Comparison of ENCODE assay signal across 1 cellular context in the genomic region with DNA sequence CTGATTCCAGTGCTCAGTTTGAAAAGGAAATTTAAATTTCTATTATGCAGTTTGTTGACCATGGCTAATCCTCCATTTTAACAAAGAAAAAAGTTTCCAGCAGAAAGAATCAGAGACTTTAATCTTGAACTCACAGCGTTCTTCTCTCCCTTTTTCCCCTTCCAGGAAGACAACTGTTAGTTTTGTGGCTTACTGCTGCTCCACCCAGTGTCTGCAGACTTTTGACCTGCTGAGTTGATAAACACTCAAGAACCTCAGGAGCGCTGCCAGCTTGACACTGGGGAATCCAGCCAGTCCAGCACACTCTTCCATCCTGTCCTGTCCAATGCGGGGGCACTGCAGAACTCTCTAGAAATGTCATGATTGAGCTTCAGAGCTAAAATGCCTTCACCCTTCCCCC.
TF ChIP-seq lines count a peak whose summit lies in the region.

No MANE protein-coding gene starts in this region.

TF ChIP-seq in K562, 482 proteins besides CTCF, POLR2A, EP300 and RAD21 (continued from another document):
- TF ChIP-seq, protein P1, sequence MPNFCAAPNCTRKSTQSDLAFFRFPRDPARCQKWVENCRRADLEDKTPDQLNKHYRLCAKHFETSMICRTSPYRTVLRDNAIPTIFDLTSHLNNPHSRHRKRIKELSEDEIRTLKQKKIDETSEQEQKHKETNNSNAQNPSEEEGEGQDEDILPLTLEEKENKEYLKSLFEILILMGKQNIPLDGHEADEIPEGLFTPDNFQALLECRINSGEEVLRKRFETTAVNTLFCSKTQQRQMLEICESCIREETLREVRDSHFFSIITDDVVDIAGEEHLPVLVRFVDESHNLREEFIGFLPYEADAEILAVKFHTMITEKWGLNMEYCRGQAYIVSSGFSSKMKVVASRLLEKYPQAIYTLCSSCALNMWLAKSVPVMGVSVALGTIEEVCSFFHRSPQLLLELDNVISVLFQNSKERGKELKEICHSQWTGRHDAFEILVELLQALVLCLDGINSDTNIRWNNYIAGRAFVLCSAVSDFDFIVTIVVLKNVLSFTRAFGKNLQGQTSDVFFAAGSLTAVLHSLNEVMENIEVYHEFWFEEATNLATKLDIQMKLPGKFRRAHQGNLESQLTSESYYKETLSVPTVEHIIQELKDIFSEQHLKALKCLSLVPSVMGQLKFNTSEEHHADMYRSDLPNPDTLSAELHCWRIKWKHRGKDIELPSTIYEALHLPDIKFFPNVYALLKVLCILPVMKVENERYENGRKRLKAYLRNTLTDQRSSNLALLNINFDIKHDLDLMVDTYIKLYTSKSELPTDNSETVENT (CRISPR knock-in tag; IDR thresholded peaks at IDR 0.05) = no peak
- TF ChIP-seq RB1 (IDR thresholded peaks at IDR 0.05; ENCODE audit: low read depth) (no peak), ZNF778 (CRISPR knock-in tag; IDR thresholded peaks at IDR 0.05) (no peak), XRCC4 (IDR thresholded peaks at IDR 0.05; ENCODE audit: extremely low read depth, insufficient read depth, insufficient read length) (no peak), SRF (CRISPR knock-in tag; IDR thresholded peaks at IDR 0.05) (no peak), SMC3 (conservative IDR thresholded peaks at IDR 0.05; ENCODE audit: insufficient read depth, low read depth, low read length) (no peak), SMARCB1 (IDR thresholded peaks at IDR 0.05; ENCODE audit: insufficient read length, low read depth) (no peak), PTBP1 (IDR thresholded peaks at IDR 0.05; ENCODE audit: low read depth, low read length) (no peak), ETV1 (tag; conservative IDR thresholded peaks at IDR 0.05; ENCODE audit: low read depth) (no peak), TCF3 (CRISPR knock-in tag; IDR thresholded peaks at IDR 0.05) (peak; percentile 45), NR2C2 (CRISPR knock-in tag; IDR thresholded peaks at IDR 0.05) (no peak), NR2C2 (tag; IDR thresholded peaks at IDR 0.05) (peak; percentile 41; the same call in 1 of the 2 replicates), DNMT1 (IDR thresholded peaks at IDR 0.05) (no peak)
- TF ChIP-seq, protein P2, sequence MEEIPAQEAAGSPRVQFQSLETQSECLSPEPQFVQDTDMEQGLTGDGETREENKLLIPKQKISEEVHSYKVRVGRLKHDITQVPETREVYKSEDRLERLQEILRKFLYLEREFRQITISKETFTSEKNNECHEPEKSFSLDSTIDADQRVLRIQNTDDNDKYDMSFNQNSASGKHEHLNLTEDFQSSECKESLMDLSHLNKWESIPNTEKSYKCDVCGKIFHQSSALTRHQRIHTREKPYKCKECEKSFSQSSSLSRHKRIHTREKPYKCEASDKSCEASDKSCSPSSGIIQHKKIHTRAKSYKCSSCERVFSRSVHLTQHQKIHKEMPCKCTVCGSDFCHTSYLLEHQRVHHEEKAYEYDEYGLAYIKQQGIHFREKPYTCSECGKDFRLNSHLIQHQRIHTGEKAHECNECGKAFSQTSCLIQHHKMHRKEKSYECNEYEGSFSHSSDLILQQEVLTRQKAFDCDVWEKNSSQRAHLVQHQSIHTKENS (CRISPR knock-in tag; IDR thresholded peaks at IDR 0.05) = no peak
- TF ChIP-seq, protein P3, sequence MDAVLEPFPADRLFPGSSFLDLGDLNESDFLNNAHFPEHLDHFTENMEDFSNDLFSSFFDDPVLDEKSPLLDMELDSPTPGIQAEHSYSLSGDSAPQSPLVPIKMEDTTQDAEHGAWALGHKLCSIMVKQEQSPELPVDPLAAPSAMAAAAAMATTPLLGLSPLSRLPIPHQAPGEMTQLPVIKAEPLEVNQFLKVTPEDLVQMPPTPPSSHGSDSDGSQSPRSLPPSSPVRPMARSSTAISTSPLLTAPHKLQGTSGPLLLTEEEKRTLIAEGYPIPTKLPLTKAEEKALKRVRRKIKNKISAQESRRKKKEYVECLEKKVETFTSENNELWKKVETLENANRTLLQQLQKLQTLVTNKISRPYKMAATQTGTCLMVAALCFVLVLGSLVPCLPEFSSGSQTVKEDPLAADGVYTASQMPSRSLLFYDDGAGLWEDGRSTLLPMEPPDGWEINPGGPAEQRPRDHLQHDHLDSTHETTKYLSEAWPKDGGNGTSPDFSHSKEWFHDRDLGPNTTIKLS (IDR thresholded peaks at IDR 0.05; ENCODE audit: borderline replicate concordance, low read depth) = peak; percentile 56; the same call in 1 of the 2 replicates
- TF ChIP-seq, protein P4, sequence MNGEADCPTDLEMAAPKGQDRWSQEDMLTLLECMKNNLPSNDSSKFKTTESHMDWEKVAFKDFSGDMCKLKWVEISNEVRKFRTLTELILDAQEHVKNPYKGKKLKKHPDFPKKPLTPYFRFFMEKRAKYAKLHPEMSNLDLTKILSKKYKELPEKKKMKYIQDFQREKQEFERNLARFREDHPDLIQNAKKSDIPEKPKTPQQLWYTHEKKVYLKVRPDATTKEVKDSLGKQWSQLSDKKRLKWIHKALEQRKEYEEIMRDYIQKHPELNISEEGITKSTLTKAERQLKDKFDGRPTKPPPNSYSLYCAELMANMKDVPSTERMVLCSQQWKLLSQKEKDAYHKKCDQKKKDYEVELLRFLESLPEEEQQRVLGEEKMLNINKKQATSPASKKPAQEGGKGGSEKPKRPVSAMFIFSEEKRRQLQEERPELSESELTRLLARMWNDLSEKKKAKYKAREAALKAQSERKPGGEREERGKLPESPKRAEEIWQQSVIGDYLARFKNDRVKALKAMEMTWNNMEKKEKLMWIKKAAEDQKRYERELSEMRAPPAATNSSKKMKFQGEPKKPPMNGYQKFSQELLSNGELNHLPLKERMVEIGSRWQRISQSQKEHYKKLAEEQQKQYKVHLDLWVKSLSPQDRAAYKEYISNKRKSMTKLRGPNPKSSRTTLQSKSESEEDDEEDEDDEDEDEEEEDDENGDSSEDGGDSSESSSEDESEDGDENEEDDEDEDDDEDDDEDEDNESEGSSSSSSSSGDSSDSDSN (IDR thresholded peaks at IDR 0.05; ENCODE audit: borderline replicate concordance in 1 of 2, low read depth in 2 of 2, low read length in 2 of 2) = no peak
- TF ChIP-seq, protein P5, sequence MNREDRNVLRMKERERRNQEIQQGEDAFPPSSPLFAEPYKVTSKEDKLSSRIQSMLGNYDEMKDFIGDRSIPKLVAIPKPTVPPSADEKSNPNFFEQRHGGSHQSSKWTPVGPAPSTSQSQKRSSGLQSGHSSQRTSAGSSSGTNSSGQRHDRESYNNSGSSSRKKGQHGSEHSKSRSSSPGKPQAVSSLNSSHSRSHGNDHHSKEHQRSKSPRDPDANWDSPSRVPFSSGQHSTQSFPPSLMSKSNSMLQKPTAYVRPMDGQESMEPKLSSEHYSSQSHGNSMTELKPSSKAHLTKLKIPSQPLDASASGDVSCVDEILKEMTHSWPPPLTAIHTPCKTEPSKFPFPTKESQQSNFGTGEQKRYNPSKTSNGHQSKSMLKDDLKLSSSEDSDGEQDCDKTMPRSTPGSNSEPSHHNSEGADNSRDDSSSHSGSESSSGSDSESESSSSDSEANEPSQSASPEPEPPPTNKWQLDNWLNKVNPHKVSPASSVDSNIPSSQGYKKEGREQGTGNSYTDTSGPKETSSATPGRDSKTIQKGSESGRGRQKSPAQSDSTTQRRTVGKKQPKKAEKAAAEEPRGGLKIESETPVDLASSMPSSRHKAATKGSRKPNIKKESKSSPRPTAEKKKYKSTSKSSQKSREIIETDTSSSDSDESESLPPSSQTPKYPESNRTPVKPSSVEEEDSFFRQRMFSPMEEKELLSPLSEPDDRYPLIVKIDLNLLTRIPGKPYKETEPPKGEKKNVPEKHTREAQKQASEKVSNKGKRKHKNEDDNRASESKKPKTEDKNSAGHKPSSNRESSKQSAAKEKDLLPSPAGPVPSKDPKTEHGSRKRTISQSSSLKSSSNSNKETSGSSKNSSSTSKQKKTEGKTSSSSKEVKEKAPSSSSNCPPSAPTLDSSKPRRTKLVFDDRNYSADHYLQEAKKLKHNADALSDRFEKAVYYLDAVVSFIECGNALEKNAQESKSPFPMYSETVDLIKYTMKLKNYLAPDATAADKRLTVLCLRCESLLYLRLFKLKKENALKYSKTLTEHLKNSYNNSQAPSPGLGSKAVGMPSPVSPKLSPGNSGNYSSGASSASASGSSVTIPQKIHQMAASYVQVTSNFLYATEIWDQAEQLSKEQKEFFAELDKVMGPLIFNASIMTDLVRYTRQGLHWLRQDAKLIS (CRISPR knock-in tag; IDR thresholded peaks at IDR 0.05) = no peak
- TF ChIP-seq, protein P6, sequence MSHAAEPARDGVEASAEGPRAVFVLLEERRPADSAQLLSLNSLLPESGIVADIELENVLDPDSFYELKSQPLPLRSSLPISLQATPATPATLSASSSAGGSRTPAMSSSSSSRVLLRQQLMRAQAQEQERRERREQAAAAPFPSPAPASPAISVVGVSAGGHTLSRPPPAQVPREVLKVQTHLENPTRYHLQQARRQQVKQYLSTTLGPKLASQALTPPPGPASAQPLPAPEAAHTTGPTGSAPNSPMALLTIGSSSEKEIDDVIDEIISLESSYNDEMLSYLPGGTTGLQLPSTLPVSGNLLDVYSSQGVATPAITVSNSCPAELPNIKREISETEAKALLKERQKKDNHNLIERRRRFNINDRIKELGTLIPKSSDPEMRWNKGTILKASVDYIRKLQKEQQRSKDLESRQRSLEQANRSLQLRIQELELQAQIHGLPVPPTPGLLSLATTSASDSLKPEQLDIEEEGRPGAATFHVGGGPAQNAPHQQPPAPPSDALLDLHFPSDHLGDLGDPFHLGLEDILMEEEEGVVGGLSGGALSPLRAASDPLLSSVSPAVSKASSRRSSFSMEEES (CRISPR knock-in tag; IDR thresholded peaks at IDR 0.05) = no peak
TF ChIP-seq in K562: peak in this region for 3.
